25 cellular contexts compared by ENCODE assay signal in genomic region chr4:121791481-121791880, GRCh38. TPM values are rescaled to one million over a fixed set of nuclear protein-coding genes. Genes with fewer than 3 reads are reported as not detected.
DNase-seq lines count a peak whose midpoint lies in the region; ATAC-seq, FAIRE-seq and TF ChIP-seq lines count a peak whose summit lies in the region.
"Had no signal": no experiment of that assay in that cellular context is flagged by ENCODE, and none has a peak within 500 bp of the region (broad histone marks: within the 10 kb centered on the region; RNA-seq: fewer than 3 reads in every experiment).

No MANE protein-coding gene starts in this region.

- H3K36me3 ChIP-seq in SK-N-SH (replicated peaks in 1 of 2; ENCODE audit: control insufficient read depth in 1 of 2, insufficient read depth in 2 of 2, low read length in 1 of 2) = no peaks in the 10 kb centered on the region
- no peaks in the 10 kb centered on the region for H3K36me3 ChIP-seq in fibroblast of lung (ENCODE audit: control insufficient read depth, insufficient read depth, low read length)
- H3K36me3 ChIP-seq: adrenal gland; BLaER1 treated with 17β-estradiol and CSF1 and Interleukin-3, amounts not matched to agents 10 nM and 100 nM; esophagus squamous epithelium; heart left ventricle; lower lobe of right lung; right atrium auricular region had no signal

- TF ChIP-seq RAD21 in SK-N-SH (IDR thresholded peaks at IDR 0.05; ENCODE audit: low read length) = no peak

- POLR2A ChIA-PET in SK-N-SH (lab: Yijun Ruan, JAX) = no interaction called here

- peak overlapping the region; percentile 86 to 95; a peak in 3 of 4 replicates for H3K27ac ChIP-seq in SK-N-SH (ENCODE audit: low read depth in 2 of 2, low read length in 1 of 2)
- H3K27ac ChIP-seq in fibroblast of lung (ENCODE audit: insufficient read depth, low read length) = no peak overlapping the region
- H3K27ac ChIP-seq: adrenal gland; BLaER1 treated with 17β-estradiol and CSF1 and Interleukin-3, amounts not matched to agents 10 nM and 100 nM; esophagus squamous epithelium; heart left ventricle; lower lobe of right lung; right atrium auricular region had no signal

- H3K4me2 ChIP-seq in SK-N-SH (peak overlapping the region; percentile 69; the same call in 1 of the 2 replicates), fibroblast of lung (ENCODE audit: extremely low read depth, insufficient read depth, low read length) (no peak overlapping the region)
- H3K4me2 ChIP-seq: BLaER1 treated with 17β-estradiol and CSF1 and Interleukin-3, amounts not matched to agents 10 nM and 100 nM had no signal

- H3K4me3 ChIP-seq in SK-N-SH (ENCODE audit: low read depth in 2 of 2, low read length in 1 of 2) (no peak overlapping the region), fibroblast of lung (replicated peaks in 1 of 4; ENCODE audit: control extremely low read depth in 1 of 4, insufficient read depth in 1 of 4, low read depth in 3 of 4, low read length in 4 of 4) (no peak overlapping the region)
- H3K4me3 ChIP-seq: adrenal gland; BLaER1 treated with 17β-estradiol and CSF1 and Interleukin-3, amounts not matched to agents 10 nM and 100 nM; esophagus squamous epithelium; heart left ventricle; lower lobe of right lung; right atrium auricular region had no signal

- TF ChIP-seq CTCF in SK-N-SH (IDR thresholded peaks at IDR 0.05) = no peak
- TF ChIP-seq CTCF in fibroblast of lung (conservative IDR thresholded peaks at IDR 0.05 in 1 of 2, IDR thresholded peaks at IDR 0.05 in 1 of 2; ENCODE audit: low read depth in 1 of 2, low read length in 2 of 2) = no peak

- TF ChIP-seq EP300 in SK-N-SH (IDR thresholded peaks at IDR 0.05; ENCODE audit: borderline replicate concordance in 1 of 2, low read depth in 1 of 2, low read length in 1 of 2) = peak in 1 of 2 experiments; percentile 94; a peak in 3 of 4 replicates

- H3K9ac ChIP-seq in SK-N-SH = peak overlapping the region; percentile 55; the same call in 1 of the 2 replicates
- H3K9ac ChIP-seq in fibroblast of lung (ENCODE audit: insufficient read depth, low read length) = no peak overlapping the region
- H3K9ac ChIP-seq: BLaER1 treated with 17β-estradiol and CSF1 and Interleukin-3, amounts not matched to agents 10 nM and 100 nM had no signal

- no peaks in the 10 kb centered on the region for H3K79me2 ChIP-seq in SK-N-SH (ENCODE audit: insufficient read depth)
- no peaks in the 10 kb centered on the region for H3K79me2 ChIP-seq in fibroblast of lung (ENCODE audit: control insufficient read depth, insufficient read depth, low read length)

- FAIRE-seq in urothelium cell line (lab: Jason Lieb, UNC) = no peak
- FAIRE-seq: D721Med, GM12891 had no signal

- H2AFZ ChIP-seq in SK-N-SH (ENCODE audit: low read depth) (no peak overlapping the region), fibroblast of lung (ENCODE audit: low read length) (no peak overlapping the region)

- no peaks in the 10 kb centered on the region for H3K9me2 ChIP-seq in SK-N-SH

- 22% methylated on average over 5 of the region's 5 CpGs for WGBS in SK-N-SH (ENCODE audit: low lambda C conversion rate)

- H3K4me1 ChIP-seq in SK-N-SH (ENCODE audit: control insufficient read depth in 1 of 2, insufficient read depth in 2 of 2, low read depth in 1 of 2, low read length in 1 of 2) = peaks cover 0 to 49% of the 10 kb centered on the region in 2 experiments
- H3K4me1 ChIP-seq in fibroblast of lung (ENCODE audit: control insufficient read depth, extremely low read depth, insufficient read depth, low read length) = peaks cover 11% of the 10 kb centered on the region
- H3K4me1 ChIP-seq: adrenal gland, esophagus squamous epithelium, heart left ventricle, right atrium auricular region had no signal

- CTCF ChIA-PET in SK-N-SH (lab: Yijun Ruan, JAX) = no interaction called here

- H3K9me3 ChIP-seq in SK-N-SH (no peaks in the 10 kb centered on the region), fibroblast of lung (ENCODE audit: control insufficient read depth, insufficient read depth, low read depth, low read length) (no peaks in the 10 kb centered on the region)
- H3K9me3 ChIP-seq: adrenal gland; BLaER1 treated with 17β-estradiol and CSF1 and Interleukin-3, amounts not matched to agents 10 nM and 100 nM; esophagus squamous epithelium; heart left ventricle; lower lobe of right lung; right atrium auricular region had no signal

- no peak for ATAC-seq in HG02884 (IDR thresholded peaks at IDR 0.05; ENCODE audit: unreplicated experiment)
- ATAC-seq: effector memory CD8-positive, alpha-beta T cell; heart left ventricle had no signal

- DNase-seq in GM04503 (ENCODE audit: low read depth) (peak; percentile 69), SK-N-SH (no peak), fibroblast of lung (ENCODE audit: low read depth in 2 of 2) (peak; percentile 59 to 91), urothelium cell line (ENCODE audit: low spot score) (peak; percentile 46), RPMI8226 (no peak), NCI-H2107 treated with DMSO at 0.1 percent for 48 hours (lab: John Stamatoyannopoulos, UW; ENCODE audit: unreplicated experiment) (no peak)
- DNase-seq: activated CD4-positive, alpha-beta T cell treated with anti-CD3 and anti-CD28 coated beads, Interleukin-2, amount 10 ng/mL, durations not matched to agents 24 days and 14 days; activated effector memory CD4-positive, alpha-beta T cell treated with Interleukin-2 at 50 U/mL for 16 hours; adrenal gland; effector memory CD8-positive, alpha-beta T cell; esophagus squamous epithelium; GDM1; heart left ventricle; KG1; lower lobe of right lung; NCI-H1930; NCI-H524; stimulated activated naive CD4-positive, alpha-beta T cell had no signal

- peaks cover 41% of the 10 kb centered on the region for H3F3A ChIP-seq in SK-N-SH (replicated peaks; ENCODE audit: insufficient read depth)

- H4K20me1 ChIP-seq in SK-N-SH (ENCODE audit: insufficient read depth) (no peaks in the 10 kb centered on the region), fibroblast of lung (ENCODE audit: control insufficient read depth, extremely low read depth, insufficient read depth, low read length) (no peaks in the 10 kb centered on the region)
- H4K20me1 ChIP-seq: BLaER1 treated with 17β-estradiol and CSF1 and Interleukin-3, amounts not matched to agents 10 nM and 100 nM had no signal

- no peaks in the 10 kb centered on the region for H3K27me3 ChIP-seq in SK-N-SH (ENCODE audit: insufficient read depth)
- H3K27me3 ChIP-seq in fibroblast of lung (ENCODE audit: control insufficient read depth, insufficient read depth, low read length) = no peaks in the 10 kb centered on the region
- H3K27me3 ChIP-seq: adrenal gland; BLaER1 treated with 17β-estradiol and CSF1 and Interleukin-3, amounts not matched to agents 10 nM and 100 nM; right atrium auricular region had no signal

TF ChIP-seq in SK-N-SH, 30 proteins besides CTCF, POLR2A, EP300 and RAD21 (continues in another document):
- TF ChIP-seq MAX (IDR thresholded peaks at IDR 0.05; ENCODE audit: low read depth) (peak; percentile 83), MXI1 (IDR thresholded peaks at IDR 0.05; ENCODE audit: low read depth, low read length) (no peak), RXRA (IDR thresholded peaks at IDR 0.05; ENCODE audit: borderline replicate concordance, low read depth) (peak; percentile 40; the same call in 1 of the 2 replicates), JUND (IDR thresholded peaks at IDR 0.05) (peak; percentile 86), NFIC (IDR thresholded peaks at IDR 0.05; ENCODE audit: borderline replicate concordance) (peak; percentile 83), USF2 (IDR thresholded peaks at IDR 0.05; ENCODE audit: borderline replicate concordance, low read depth, low read length) (no peak), POLR2AphosphoS5 (IDR thresholded peaks at IDR 0.05; ENCODE audit: low read depth, low read length) (no peak; the same call in 1 of the 2 replicates)

RNA-seq across cellular contexts. Expression of gene EXOSC9, which starts 9.6 kb away (rescaled TPM):
- 38.8 and 49.5 TPM in 2 replicates for polyA plus RNA-seq in SK-N-SH (2012; rRNA removed)
- 50.8 and 60.6 TPM in 2 replicates for polyA plus RNA-seq in SK-N-SH (2012; cell fraction: cytosol; rRNA removed)
- polyA plus RNA-seq in SK-N-SH (2012; cell fraction: nucleus; rRNA removed) = 28.9 and 68.8 TPM in 2 replicates
- 15.5 and 16.2 TPM in 2 replicates for total RNA-seq in fibroblast of lung
- polyA plus RNA-seq in fibroblast of lung = 33.8 and 41.5 TPM in 2 replicates
- polyA plus RNA-seq in fibroblast of lung (2012) = 20.7 and 31.7 TPM in 2 replicates
- polyA minus RNA-seq in fibroblast of lung (ENCODE audit: low replicate concordance) = 2.2 and 20.6 TPM in 2 replicates

RNA-seq across cellular contexts. Expression of gene SMIM43, which starts 26.5 kb away (rescaled TPM):
- polyA plus RNA-seq in SK-N-SH (2012; rRNA removed) = 37.2 and 59.1 TPM in 2 replicates
- 50.5 and 56.0 TPM in 2 replicates for polyA plus RNA-seq in SK-N-SH (2012; cell fraction: cytosol; rRNA removed)
- polyA plus RNA-seq in SK-N-SH (2012; cell fraction: nucleus; rRNA removed) = 59.9 and 106 TPM in 2 replicates
- 0.26 and 0.83 TPM in 2 replicates for total RNA-seq in fibroblast of lung
- 1.8 and 2.5 TPM in 2 replicates for polyA plus RNA-seq in fibroblast of lung
- 0.83 and 0.94 TPM in 2 replicates for polyA plus RNA-seq in fibroblast of lung (2012)
- polyA minus RNA-seq in fibroblast of lung (ENCODE audit: low replicate concordance) = 1.7 TPM in 1 of 2 replicates, not detected in the other
- total RNA-seq: activated CD4-positive, alpha-beta T cell treated with anti-CD3 and anti-CD28 coated beads, Interleukin-2, amount 10 ng/mL, durations not matched to agents 24 days and 14 days; cerebellum; right atrium auricular region; T-helper 1 cell treated with Interleukin-12 subunit alpha and Interleukin-12 subunit beta and Interleukin-4 antibody, amounts not matched to agents 30 ng/mL and 1 ng/mL, for 36 hours had no signal

RNA-seq across cellular contexts. Expression of gene CCNA2, which starts 32.2 kb away (rescaled TPM):
- polyA plus RNA-seq in SK-N-SH (2012; rRNA removed) (23.0 and 23.8 TPM in 2 replicates), fibroblast of lung (14.9 and 45.0 TPM in 2 replicates)
- polyA plus RNA-seq in SK-N-SH (2012; cell fraction: cytosol; rRNA removed) = 27.7 and 29.2 TPM in 2 replicates
- polyA plus RNA-seq in SK-N-SH (2012; cell fraction: nucleus; rRNA removed) = 10.8 and 15.6 TPM in 2 replicates
- total RNA-seq in fibroblast of lung = 1.3 and 12.6 TPM in 2 replicates
- polyA plus RNA-seq in fibroblast of lung (2012) = 9.6 and 33.0 TPM in 2 replicates
- polyA minus RNA-seq in fibroblast of lung (ENCODE audit: low replicate concordance) = 0.39 and 8.5 TPM in 2 replicates

Comparison
In these comparisons a context has a peak if more than half of its experiments do, and no peak if none do; other contexts are left out.
1. DNase-seq: peak in GM04503 (single experiment), fibroblast of lung (2 of 2) and urothelium cell line (single experiment); none in SK-N-SH (single experiment), RPMI8226 (single experiment) and NCI-H2107 treated with DMSO at 0.1 percent for 48 hours (single experiment).
2. RNA of gene SMIM43, which starts 26.5 kb away (polyA plus RNA-seq): 37.2 to 106 TPM in SK-N-SH; 0.83 to 2.5 TPM in fibroblast of lung; every median in the first group is over 10 times any median in the second.